In the genomic region with DNA sequence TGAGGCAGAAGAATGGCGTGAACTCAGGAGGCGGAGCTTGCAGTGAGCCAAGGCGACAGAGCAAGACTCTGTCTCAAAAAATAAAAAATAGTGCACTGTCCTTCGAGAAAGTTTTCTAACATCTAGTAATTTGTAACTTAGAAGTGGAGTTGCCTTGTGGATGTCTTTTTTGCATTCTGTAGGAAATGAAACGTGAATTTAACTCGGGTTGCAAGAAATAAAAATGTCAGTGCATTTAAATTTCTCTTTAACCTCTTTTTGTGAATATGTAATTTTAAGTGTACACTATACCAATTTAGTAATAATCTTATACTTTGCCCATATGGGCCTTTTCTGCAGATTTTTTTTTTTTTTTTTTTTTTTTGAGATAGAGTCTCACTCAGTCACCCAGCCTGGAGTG, we compare ENCODE assay signal across 1 cellular context.
A peak's percentile ranks its signal among the peaks of the same experiment; 100 is the strongest.
TF ChIP-seq lines count a peak whose summit lies in the region.

No MANE protein-coding gene starts in this region.

TF ChIP-seq in K562, 482 proteins besides CTCF, POLR2A, EP300 and RAD21:
- peak; percentile 65; the same call in 1 of the 2 replicates for TF ChIP-seq ZNF354B (CRISPR knock-in tag; IDR thresholded peaks at IDR 0.05)
- peak; percentile 38; the same call in 1 of the 2 replicates for TF ChIP-seq ZNF134 (CRISPR knock-in tag; conservative IDR thresholded peaks at IDR 0.05)
- TF ChIP-seq ZNF140 (CRISPR knock-in tag; IDR thresholded peaks at IDR 0.05): 0 out of 2 replicates have a peak, but pooled peaks have one; percentile 60
- TF ChIP-seq ZNF696 (CRISPR knock-in tag; conservative IDR thresholded peaks at IDR 0.05): 0 out of 2 replicates have a peak, but pooled peaks have one; percentile 7
- 0 out of 4 replicates have a peak, but pooled peaks of 1 of the 2 experiments have one; percentile 5 for TF ChIP-seq SRF (CRISPR knock-in tag; IDR thresholded peaks at IDR 0.05)
- peak in 1 of 2 experiments; percentile 41; a peak in 1 of 4 replicates for TF ChIP-seq ARNT (IDR thresholded peaks at IDR 0.05)
- TF ChIP-seq DNMT1 (IDR thresholded peaks at IDR 0.05): no peak
- TF ChIP-seq FOS (IDR thresholded peaks at IDR 0.05; ENCODE audit: extremely low read depth, insufficient read length): no peak
- TF ChIP-seq RBM15 (IDR thresholded peaks at IDR 0.05; ENCODE audit: insufficient read depth, low read length): no peak
- TF ChIP-seq CXXC5 (CRISPR knock-in tag; IDR thresholded peaks at IDR 0.05): 0 out of 2 replicates have a peak, but pooled peaks have one; percentile 41
- 0 out of 2 replicates have a peak, but pooled peaks have one; percentile 43 for TF ChIP-seq HSF4 (CRISPR knock-in tag; IDR thresholded peaks at IDR 0.05; ENCODE audit: borderline replicate concordance)
- TF ChIP-seq, protein P1, sequence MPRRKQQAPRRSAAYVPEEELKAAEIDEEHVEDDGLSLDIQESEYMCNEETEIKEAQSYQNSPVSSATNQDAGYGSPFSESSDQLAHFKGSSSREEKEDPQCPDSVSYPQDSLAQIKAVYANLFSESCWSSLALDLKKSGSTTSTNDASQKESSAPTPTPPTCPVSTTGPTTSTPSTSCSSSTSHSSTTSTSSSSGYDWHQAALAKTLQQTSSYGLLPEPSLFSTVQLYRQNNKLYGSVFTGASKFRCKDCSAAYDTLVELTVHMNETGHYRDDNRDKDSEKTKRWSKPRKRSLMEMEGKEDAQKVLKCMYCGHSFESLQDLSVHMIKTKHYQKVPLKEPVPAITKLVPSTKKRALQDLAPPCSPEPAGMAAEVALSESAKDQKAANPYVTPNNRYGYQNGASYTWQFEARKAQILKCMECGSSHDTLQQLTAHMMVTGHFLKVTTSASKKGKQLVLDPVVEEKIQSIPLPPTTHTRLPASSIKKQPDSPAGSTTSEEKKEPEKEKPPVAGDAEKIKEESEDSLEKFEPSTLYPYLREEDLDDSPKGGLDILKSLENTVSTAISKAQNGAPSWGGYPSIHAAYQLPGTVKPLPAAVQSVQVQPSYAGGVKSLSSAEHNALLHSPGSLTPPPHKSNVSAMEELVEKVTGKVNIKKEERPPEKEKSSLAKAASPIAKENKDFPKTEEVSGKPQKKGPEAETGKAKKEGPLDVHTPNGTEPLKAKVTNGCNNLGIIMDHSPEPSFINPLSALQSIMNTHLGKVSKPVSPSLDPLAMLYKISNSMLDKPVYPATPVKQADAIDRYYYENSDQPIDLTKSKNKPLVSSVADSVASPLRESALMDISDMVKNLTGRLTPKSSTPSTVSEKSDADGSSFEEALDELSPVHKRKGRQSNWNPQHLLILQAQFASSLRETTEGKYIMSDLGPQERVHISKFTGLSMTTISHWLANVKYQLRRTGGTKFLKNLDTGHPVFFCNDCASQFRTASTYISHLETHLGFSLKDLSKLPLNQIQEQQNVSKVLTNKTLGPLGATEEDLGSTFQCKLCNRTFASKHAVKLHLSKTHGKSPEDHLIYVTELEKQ (CRISPR knock-in tag; IDR thresholded peaks at IDR 0.05): peak; percentile 14; the same call in 1 of the 2 replicates
